Comparison of ENCODE assay signal across 19 cellular contexts in genomic region chr19:51333836-51334460, GRCh38. TPM values are rescaled to one million over a fixed set of nuclear protein-coding genes. Genes with fewer than 3 reads are reported as not detected.
A peak's percentile ranks its signal among the peaks of the same experiment; 100 is the strongest.
DNase-seq lines count a peak whose midpoint lies in the region; ATAC-seq and TF ChIP-seq lines count a peak whose summit lies in the region.
"Had no signal": no experiment of that assay in that cellular context is flagged by ENCODE, and none has a peak within 500 bp of the region (broad histone marks: within the 10 kb centered on the region; RNA-seq: fewer than 3 reads in every experiment).

No MANE protein-coding gene starts in this region.

- peak; percentile 37 for ATAC-seq in HCT116
- ATAC-seq: foreskin keratinocyte, mucosa of descending colon, Right ventricle myocardium inferior had no signal

- TF ChIP-seq CTCF in HCT116 (IDR thresholded peaks at IDR 0.05 in 2 of 3, conservative IDR thresholded peaks at IDR 0.05 in 1 of 3; ENCODE audit: borderline replicate concordance in 1 of 3, insufficient read depth in 1 of 3, low read depth in 2 of 3, low read length in 2 of 3) (no peak), OCI-LY7 (conservative IDR thresholded peaks at IDR 0.05; ENCODE audit: low read length) (no peak)

- H3K9me2 ChIP-seq in HCT116 (ENCODE audit: insufficient read depth), result no peaks in the 10 kb centered on the region
- H3K9me2 ChIP-seq in OCI-LY7 (ENCODE audit: insufficient read depth, low read length), result no peaks in the 10 kb centered on the region

- no peaks in the 10 kb centered on the region for H3K27me3 ChIP-seq in HCT116 (ENCODE audit: insufficient read depth, low read length)
- H3K27me3 ChIP-seq: colonic mucosa, foreskin keratinocyte, right atrium auricular region had no signal

- H3K4me3 ChIP-seq in HCT116 (replicated peaks in 1 of 2; ENCODE audit: low read depth in 1 of 2, low read length in 2 of 2) (no peak overlapping the region), OCI-LY7 (ENCODE audit: low read depth, low read length, poor library complexity, severe bottlenecking) (no peak overlapping the region)
- H3K4me3 ChIP-seq: colonic mucosa, mucosa of descending colon, right atrium auricular region, uterus had no signal

- intact Hi-C loops in HCT116 (cut with micrococcal nuclease), result no loop called here
- intact Hi-C loops in OCI-LY7 (cut with micrococcal nuclease; ENCODE audit: unreplicated experiment), result loop anchor here (10.0 kb wide), 1 partner anchor 321 kb away; no protein-coding TSS in a partner anchor

- no peak for TF ChIP-seq POLR2A in HCT116 (IDR thresholded peaks at IDR 0.05; ENCODE audit: borderline replicate concordance, extremely low read depth, insufficient read depth, insufficient read length)

- CTCF ChIA-PET in HCT116 (lab: Charles Lee), result no interaction called here
- CTCF ChIA-PET in OCI-LY7 (lab: Charles Lee; ENCODE audit: unreplicated experiment), result no interaction called here

- POLR2A ChIA-PET in HCT116 (lab: Charles Lee) (no interaction called here), OCI-LY7 (lab: Charles Lee) (no interaction called here)

- H3K36me3 ChIP-seq in HCT116 (ENCODE audit: control insufficient read depth in 1 of 2, insufficient read depth in 2 of 2, low read length in 2 of 2) (no peaks in the 10 kb centered on the region), OCI-LY7 (ENCODE audit: insufficient read depth, low read length) (no peaks in the 10 kb centered on the region)
- H3K36me3 ChIP-seq: colonic mucosa, right atrium auricular region, uterus had no signal

- H3K9me3 ChIP-seq in HCT116 (ENCODE audit: control insufficient read depth in 1 of 2, insufficient read depth in 1 of 2, low read depth in 1 of 2, low read length in 2 of 2) (no peaks in the 10 kb centered on the region), OCI-LY7 (ENCODE audit: low read length) (no peaks in the 10 kb centered on the region)
- H3K9me3 ChIP-seq: colonic mucosa, mucosa of descending colon, right atrium auricular region, uterus had no signal

- H2AFZ ChIP-seq in HCT116 (ENCODE audit: low read depth, low read length, poor library complexity, severe bottlenecking) (no peak overlapping the region), OCI-LY7 (ENCODE audit: low read length) (peak overlapping the region; percentile 51; the same call in 1 of the 2 replicates)

- peak; percentile 57 for DNase-seq in NCI-H1436 (lab: John Stamatoyannopoulos, UW)
- no peak for DNase-seq in NCI-H1436 treated with DMSO at 0.1 percent for 48 hours (lab: John Stamatoyannopoulos, UW)
- DNase-seq in HCT116 (ENCODE audit: low read depth, low spot score), result peak; percentile 27
- peak; percentile 45 for DNase-seq in OCI-LY7 (ENCODE audit: low spot score)
- peak; percentile 5 for DNase-seq in epidermal melanocyte (ENCODE audit: insufficient read length, low spot score)
- DNase-seq in putamen (ENCODE audit: low spot score), result no peak
- no peak for DNase-seq in NCI-H1694 treated with DMSO at 0.1 percent for 48 hours (lab: John Stamatoyannopoulos, UW)
- DNase-seq in midbrain (lab: John Stamatoyannopoulos, UW), result no peak
- DNase-seq: activated naive CD4-positive, alpha-beta T cell; colonic mucosa; DMS53; foreskin keratinocyte; NCI-H2171 treated with DMSO at 0.1 percent for 48 hours; uterus had no signal

- H3K27ac ChIP-seq in HCT116 (ENCODE audit: low read depth, low read length) (no peak overlapping the region), OCI-LY7 (ENCODE audit: low read depth, low read length, poor library complexity, severe bottlenecking) (no peak overlapping the region)
- H3K27ac ChIP-seq: C4-2B, colonic mucosa, foreskin keratinocyte, right atrium auricular region, uterus had no signal

- H4K20me1 ChIP-seq in HCT116 (ENCODE audit: insufficient read depth) (no peaks in the 10 kb centered on the region), OCI-LY7 (ENCODE audit: insufficient read depth, low read length) (no peaks in the 10 kb centered on the region)

- BruUV-seq in HCT116 (replicated peaks; lab: Mats Ljungman, UMichigan), result no TSS peak
- no TSS peak for BruUV-seq in OCI-LY7 (replicated peaks; lab: Mats Ljungman, UMichigan)

- H3K4me2 ChIP-seq in HCT116 (ENCODE audit: low read length) (no peak overlapping the region), OCI-LY7 (ENCODE audit: low read length) (no peak overlapping the region)

- no peak overlapping the region for H3K9ac ChIP-seq in HCT116 (ENCODE audit: low read length)

- H3K79me2 ChIP-seq in HCT116 (ENCODE audit: insufficient read depth, low read length), result no peaks in the 10 kb centered on the region
- H3K79me2 ChIP-seq in OCI-LY7 (ENCODE audit: insufficient read depth, low read depth, low read length), result no peaks in the 10 kb centered on the region

- H3K4me1 ChIP-seq in HCT116 (ENCODE audit: control insufficient read depth in 1 of 2, insufficient read depth in 2 of 2, low read length in 2 of 2), result peaks cover 5 to 9% of the 10 kb centered on the region in 2 experiments; a peak in 3 of 4 replicates
- peaks cover 4% of the 10 kb centered on the region for H3K4me1 ChIP-seq in OCI-LY7 (ENCODE audit: insufficient read depth, low read length, poor library complexity, severe bottlenecking)
- H3K4me1 ChIP-seq: colonic mucosa, foreskin keratinocyte, uterus had no signal

- RAD21 ChIA-PET in HCT116 (lab: Charles Lee; ENCODE audit: low non-redundant PET in 1 of 2, low total read pairs in 2 of 2, uncharacterized antibody in 2 of 2, unreplicated experiment in 2 of 2), result interaction anchor here in 1 of 2 experiments (0.7 kb wide), 1 partner anchor 100 kb away, joined by 3 read pairs; no protein-coding TSS in a partner anchor

- no peak for TF ChIP-seq RAD21 in HCT116 (IDR thresholded peaks at IDR 0.05; ENCODE audit: low read depth)

TF ChIP-seq in HCT116, 20 proteins besides CTCF, POLR2A, EP300 and RAD21 (continues in another document):
- TF ChIP-seq ELF1 (IDR thresholded peaks at IDR 0.05; ENCODE audit: borderline replicate concordance, low read depth) (no peak), JUND (IDR thresholded peaks at IDR 0.05) (no peak), EGR1 (IDR thresholded peaks at IDR 0.05; ENCODE audit: low read depth) (no peak), SRF (IDR thresholded peaks at IDR 0.05; ENCODE audit: low read depth) (no peak), FOSL1 (IDR thresholded peaks at IDR 0.05; ENCODE audit: low read depth) (no peak), MAX (IDR thresholded peaks at IDR 0.05) (no peak), POLR2AphosphoS5 (IDR thresholded peaks at IDR 0.05; ENCODE audit: low read depth, low read length) (no peak), EZH2 (IDR thresholded peaks at IDR 0.05) (no peak), ZNF274 (IDR thresholded peaks at IDR 0.05; ENCODE audit: low read depth, low read length) (no peak), REST (IDR thresholded peaks at IDR 0.05; ENCODE audit: low read depth) (no peak)

RNA-seq across cellular contexts. Expression of gene VSIG10L, which starts 8.0 kb away (rescaled TPM):
- 4.6 TPM for total RNA-seq in HCT116 (2021; ENCODE audit: unreplicated experiment)
- polyA plus RNA-seq in HCT116 (2012), result 2.6 and 2.9 TPM in 2 replicates
- total RNA-seq in OCI-LY7 (2014; rRNA removed; shearing (Covaris generic)), result 0.09 and 0.72 TPM in 2 replicates
- 1.6 and 2.3 TPM in 2 replicates for total RNA-seq in OCI-LY7 (2022)

RNA-seq across cellular contexts. Expression of gene IGLON5, which starts 22.5 kb away (rescaled TPM):
- not detected for total RNA-seq in HCT116 (2021; ENCODE audit: unreplicated experiment)
- 0.07 and 0.12 TPM in 2 replicates for polyA plus RNA-seq in HCT116 (2012)
- not detected in 2 replicates for total RNA-seq in OCI-LY7 (2014; rRNA removed; shearing (Covaris generic))
- total RNA-seq in OCI-LY7 (2022), result not detected in 2 replicates
- total RNA-seq: endothelial cell of umbilical vein, foreskin keratinocyte, Right ventricle myocardium inferior had no signal
- polyA plus RNA-seq: endothelial cell of umbilical vein, foreskin keratinocyte had no signal

RNA-seq across cellular contexts. Expression of gene ETFB, which starts 32.2 kb away (rescaled TPM):
- total RNA-seq in HCT116 (2021; ENCODE audit: unreplicated experiment) (140 TPM), OCI-LY7 (2022) (58.5 and 71.6 TPM in 2 replicates)
- polyA plus RNA-seq in HCT116 (2012), result 194 and 238 TPM in 2 replicates
- 58.2 and 64.1 TPM in 2 replicates for total RNA-seq in OCI-LY7 (2014; rRNA removed; shearing (Covaris generic))

RNA-seq across cellular contexts. Expression of gene CLDND2, which starts 34.9 kb away (rescaled TPM):
- 1.8 TPM for total RNA-seq in HCT116 (2021; ENCODE audit: unreplicated experiment)
- 1.3 and 2.0 TPM in 2 replicates for polyA plus RNA-seq in HCT116 (2012)
- not detected in 2 replicates for total RNA-seq in OCI-LY7 (2014; rRNA removed; shearing (Covaris generic))
- total RNA-seq in OCI-LY7 (2022), result 1.4 and 1.9 TPM in 2 replicates
- total RNA-seq: right atrium auricular region had no signal
- polyA plus RNA-seq: endothelial cell of umbilical vein had no signal

RNA-seq across cellular contexts. Expression of gene NKG7, which starts 38.5 kb away (rescaled TPM):
- total RNA-seq in HCT116 (2021; ENCODE audit: unreplicated experiment) (not detected), OCI-LY7 (2022) (not detected in 2 replicates)
- polyA plus RNA-seq in HCT116 (2012), result 0.10 TPM in 1 of 2 replicates, not detected in the other
- not detected in 2 replicates for total RNA-seq in OCI-LY7 (2014; rRNA removed; shearing (Covaris generic))
- total RNA-seq: endothelial cell of umbilical vein, foreskin keratinocyte had no signal
- polyA plus RNA-seq: endothelial cell of umbilical vein, foreskin keratinocyte had no signal

Comparison
In these comparisons a context has a peak if more than half of its experiments do, and no peak if none do; other contexts are left out.
1. DNase-seq: peak in NCI-H1436 (single experiment), HCT116 (single experiment), OCI-LY7 (single experiment) and epidermal melanocyte (single experiment); none in NCI-H1436 treated with DMSO at 0.1 percent for 48 hours (single experiment), putamen (single experiment), NCI-H1694 treated with DMSO at 0.1 percent for 48 hours (single experiment) and midbrain (single experiment).